In genomic region chr5:75640395-75640794, GRCh38 we compare ENCODE assay signal across 14 cellular contexts. TPM values are rescaled to one million over a fixed set of nuclear protein-coding genes. Genes with fewer than 3 reads are reported as not detected.
DNase-seq lines count a peak whose midpoint lies in the region; ATAC-seq, FAIRE-seq and TF ChIP-seq lines count a peak whose summit lies in the region.
"Had no signal": no experiment of that assay in that cellular context is flagged by ENCODE, and none has a peak within 500 bp of the region (broad histone marks: within the 10 kb centered on the region; RNA-seq: fewer than 3 reads in every experiment).

No MANE protein-coding gene starts in this region.

- DNase-seq in EH (ENCODE audit: low read depth) (peak; percentile 94), RCC 7860 (ENCODE audit: low spot score) (peak; percentile 68), epithelial cell of esophagus (ENCODE audit: low read depth) (peak; percentile 74), SIG-M5 treated with dmso at 0.1 percent for 504 hours (lab: John Stamatoyannopoulos, UW; ENCODE audit: unreplicated experiment) (no peak), DMS114 treated with DMSO at 0.1 percent for 48 hours (lab: John Stamatoyannopoulos, UW; ENCODE audit: unreplicated experiment) (no peak), psoas muscle (no peak), cerebellar cortex (ENCODE audit: low spot score) (no peak)
- DNase-seq: COR-L47; head of caudate nucleus; NCI-H510A; stimulated activated naive B cell treated with anti-CD40 and anti-IgM and Interleukin-4, amounts not matched to agents 10 μg/mL and 1 μg/mL and 100 μg/mL, for 72 hours had no signal

- intact Hi-C loops in psoas muscle (cut with DNase I), result no loop called here

- H3K4me3 ChIP-seq in epithelial cell of esophagus (ENCODE audit: low read length) (no peak overlapping the region), psoas muscle (no peak overlapping the region)
- H3K4me3 ChIP-seq: lung had no signal

- H3K36me3 ChIP-seq in psoas muscle (ENCODE audit: insufficient read depth in 1 of 2, low read depth in 1 of 2), result no peaks in the 10 kb centered on the region

- peaks cover 14% of the 10 kb centered on the region for H3K36me3 Mint-ChIP-seq in nephron (ENCODE audit: low read depth)

- no peaks in the 10 kb centered on the region for H3K4me1 ChIP-seq in psoas muscle

- FAIRE-seq in RCC 7860 (lab: Jason Lieb, UNC), result peak; percentile 85

- peaks cover 5% of the 10 kb centered on the region for H3K9me3 Mint-ChIP-seq in nephron
- H3K9me3 Mint-ChIP-seq: activated T-helper 1 cell treated with anti-CD3 and anti-CD28 coated beads, Interleukin-12 subunit alpha, Interleukin-12 subunit beta, Interleukin-2, Interleukin-4 antibody, amounts not matched to agents 30 ng/mL and 10 ng/mL and 1 ng/mL, durations not matched to agents 14 hours and 24 hours and 36 hours; stimulated activated naive B cell treated with anti-CD40 and anti-IgM and Interleukin-4, amounts not matched to agents 10 μg/mL and 1 μg/mL and 100 μg/mL, for 72 hours had no signal

- H3K4me3 Mint-ChIP-seq in nephron, result no peak overlapping the region
- H3K4me3 Mint-ChIP-seq: activated T-helper 1 cell treated with anti-CD3 and anti-CD28 coated beads, Interleukin-12 subunit alpha, Interleukin-12 subunit beta, Interleukin-2, Interleukin-4 antibody, amounts not matched to agents 30 ng/mL and 10 ng/mL and 1 ng/mL, durations not matched to agents 14 hours and 24 hours and 36 hours; stimulated activated naive B cell treated with anti-CD40 and anti-IgM and Interleukin-4, amounts not matched to agents 10 μg/mL and 1 μg/mL and 100 μg/mL, for 72 hours had no signal

- H3K9me3 ChIP-seq in psoas muscle, result peaks cover 9% of the 10 kb centered on the region

- H3K4me1 Mint-ChIP-seq in nephron, result no peaks in the 10 kb centered on the region
- H3K4me1 Mint-ChIP-seq: stimulated activated naive B cell treated with anti-CD40 and anti-IgM and Interleukin-4, amounts not matched to agents 10 μg/mL and 1 μg/mL and 100 μg/mL, for 72 hours had no signal

- H3K27ac ChIP-seq in psoas muscle, result no peak overlapping the region

- ATAC-seq in psoas muscle, result no peak
- ATAC-seq: stimulated activated naive B cell treated with anti-CD40 and anti-IgM and Interleukin-4, amounts not matched to agents 10 μg/mL and 1 μg/mL and 100 μg/mL, for 72 hours had no signal

- H3K27me3 ChIP-seq in psoas muscle (ENCODE audit: insufficient read depth in 3 of 3, low read length in 2 of 3), result no peaks in the 10 kb centered on the region

- peak overlapping the region in 2 of 3 experiments; percentile 29 to 92 for H3K27ac Mint-ChIP-seq in nephron
- H3K27ac Mint-ChIP-seq: activated T-helper 1 cell treated with anti-CD3 and anti-CD28 coated beads, Interleukin-12 subunit alpha, Interleukin-12 subunit beta, Interleukin-2, Interleukin-4 antibody, amounts not matched to agents 30 ng/mL and 10 ng/mL and 1 ng/mL, durations not matched to agents 14 hours and 24 hours and 36 hours; stimulated activated naive B cell treated with anti-CD40 and anti-IgM and Interleukin-4, amounts not matched to agents 10 μg/mL and 1 μg/mL and 100 μg/mL, for 72 hours had no signal

- no peaks in the 10 kb centered on the region for H3K27me3 Mint-ChIP-seq in nephron (ENCODE audit: low read depth)

- TF ChIP-seq CTCF in epithelial cell of esophagus (IDR thresholded peaks at IDR 0.05; ENCODE audit: insufficient read depth, low read depth, low read length, missing control alignments), result no peak
- no peak for TF ChIP-seq CTCF in nephron (IDR thresholded peaks at IDR 0.05; ENCODE audit: unreplicated experiment in 3 of 3)
- no peak for TF ChIP-seq CTCF in psoas muscle (IDR thresholded peaks at IDR 0.05)

RNA-seq across cellular contexts. Expression of gene ANKDD1B, which starts 29.1 kb away (rescaled TPM):
- total RNA-seq in psoas muscle, result under 1 TPM in 1 of 4 donors, not detected in 3; 0.26 TPM
- polyA plus RNA-seq in psoas muscle, result under 1 TPM in 2 of 3 donors, not detected in 1; 0.09 to 0.14 TPM

Comparison
In these comparisons a context has a peak if more than half of its experiments do, and no peak if none do; other contexts are left out.
1. DNase-seq: peak in EH (single experiment), RCC 7860 (single experiment) and epithelial cell of esophagus (single experiment); none in SIG-M5 treated with dmso at 0.1 percent for 504 hours (single experiment), DMS114 treated with DMSO at 0.1 percent for 48 hours (single experiment), psoas muscle (0 of 2) and cerebellar cortex (single experiment).